ENCODE assay signal across 1 cellular context in genomic region chr7:87116315-87116714, GRCh38.
TF ChIP-seq lines count a peak whose summit lies in the region.

No MANE protein-coding gene starts in this region.

TF ChIP-seq in GM12878, 131 proteins besides CTCF, POLR2A, EP300 and RAD21 (continued from another document):
- TF ChIP-seq JUNB (IDR thresholded peaks at IDR 0.05) (peak; percentile 42), ZBTB11 (CRISPR knock-in tag; IDR thresholded peaks at IDR 0.05) (no peak)
